ENCODE assay signal across 2 cellular contexts in genomic region chr15:80172401-80172800, GRCh38.
TF ChIP-seq lines count a peak whose summit lies in the region.

No MANE protein-coding gene starts in this region.

TF ChIP-seq in IMR-90, 13 proteins besides CTCF, POLR2A, EP300 and RAD21:
- TF ChIP-seq RCOR1 (IDR thresholded peaks at IDR 0.05; ENCODE audit: insufficient replicate concordance, low read length) (peak; percentile 22), CHD1 (IDR thresholded peaks at IDR 0.05; ENCODE audit: low read depth, low read length) (no peak)

TF ChIP-seq in HepG2, 621 proteins besides CTCF, POLR2A, EP300 and RAD21:
- TF ChIP-seq AKAP8 (CRISPR knock-in tag; IDR thresholded peaks at IDR 0.05): no peak
- 0 out of 4 replicates have a peak, but pooled peaks of 1 of the 2 experiments have one; percentile 9 for TF ChIP-seq HMGXB4 (CRISPR knock-in tag; IDR thresholded peaks at IDR 0.05; ENCODE audit: borderline replicate concordance in 1 of 2, low read depth in 1 of 2)
- TF ChIP-seq NONO (IDR thresholded peaks at IDR 0.05): no peak
- TF ChIP-seq NONO (CRISPR knock-in tag; conservative IDR thresholded peaks at IDR 0.05): 0 out of 2 replicates have a peak, but pooled peaks have one; percentile 15
- no peak for TF ChIP-seq GLMP (CRISPR knock-in tag; IDR thresholded peaks at IDR 0.05; ENCODE audit: borderline replicate concordance)
- no peak for TF ChIP-seq ZNF788 (CRISPR knock-in tag; IDR thresholded peaks at IDR 0.05; ENCODE audit: borderline replicate concordance)
- TF ChIP-seq ZNF629 (CRISPR knock-in tag; conservative IDR thresholded peaks at IDR 0.05): peak; percentile 91
- TF ChIP-seq ZMYM3 (CRISPR knock-in tag; IDR thresholded peaks at IDR 0.05): 0 out of 2 replicates have a peak, but pooled peaks have one; percentile 19
- TF ChIP-seq REL (CRISPR knock-in tag; conservative IDR thresholded peaks at IDR 0.05): 0 out of 2 replicates have a peak, but pooled peaks have one; percentile 42
- TF ChIP-seq ZNF3 (CRISPR knock-in tag; IDR thresholded peaks at IDR 0.05): 0 out of 2 replicates have a peak, but pooled peaks have one; percentile 14
